Comparison of ENCODE assay signal across 9 cellular contexts in the genomic region with DNA sequence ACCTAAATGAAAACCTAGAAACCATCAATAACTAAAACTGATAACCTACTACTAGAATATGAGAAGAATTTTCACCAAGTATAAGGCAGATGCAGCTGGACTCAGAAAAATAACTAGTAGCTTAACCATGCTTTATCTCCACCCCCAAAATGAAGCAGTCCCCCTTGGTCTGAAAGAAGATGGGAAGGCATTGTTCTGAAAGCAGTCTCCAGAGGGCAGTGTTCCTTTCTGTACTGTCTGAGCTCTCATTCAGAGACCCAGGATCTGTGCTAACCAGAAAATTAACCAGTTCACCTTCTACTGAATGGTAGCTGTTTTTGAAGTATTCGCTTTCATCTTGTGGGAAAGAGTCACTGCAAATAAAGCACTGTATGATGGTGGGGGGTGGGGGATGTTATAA.
DNase-seq lines count a peak whose midpoint lies in the region; ATAC-seq and TF ChIP-seq lines count a peak whose summit lies in the region.
"Had no signal": no experiment of that assay in that cellular context is flagged by ENCODE, and none has a peak within 500 bp of the region (broad histone marks: within the 10 kb centered on the region; RNA-seq: fewer than 3 reads in every experiment).

No MANE protein-coding gene starts in this region.

- DNase-seq in stimulated activated naive CD8-positive, alpha-beta T cell treated with anti-CD3 and anti-CD28 coated beads, Interleukin-15, amount 100 ng/mL, for 72 hours, result no peak
- no peak for DNase-seq in stimulated activated naive CD8-positive, alpha-beta T cell treated with anti-CD3 and anti-CD28 coated beads, Interleukin-15, Interleukin-2, amounts not matched to agents 100 U/mL and 50 U/mL, for 24 hours
- DNase-seq in NCI-H2107 treated with DMSO at 0.1 percent for 48 hours (lab: John Stamatoyannopoulos, UW; ENCODE audit: unreplicated experiment), result peak; percentile 58
- peak; percentile 18 for DNase-seq in colonic mucosa
- peak; percentile 35 for DNase-seq in neuronal stem cell (ENCODE audit: low spot score)
- no peak for DNase-seq in activated gamma-delta T cell treated with Interleukin-2 at 50 U/mL for 16 hours
- DNase-seq in dedifferentiated amniotic fluid mesenchymal stem cell (ENCODE audit: extremely low spot score), result no peak
- DNase-seq in CD1c-positive myeloid dendritic cell (ENCODE audit: extremely low spot score), result no peak
- DNase-seq: activated naive CD8-positive, alpha-beta T cell treated with anti-CD3 and anti-CD28 coated beads, Interleukin-2, amount 10 ng/mL, durations not matched to agents 7 days and 5 days had no signal

- H3K9me3 ChIP-seq in colonic mucosa (no peaks in the 10 kb centered on the region), neuronal stem cell (replicated peaks in 1 of 2; ENCODE audit: control insufficient read depth in 2 of 2, insufficient read depth in 1 of 2, low read depth in 1 of 2, low read length in 2 of 2) (no peaks in the 10 kb centered on the region)

- intact Hi-C loops in colonic mucosa (cut with DNase I), result no loop called here

- no peak overlapping the region for H3K4ac ChIP-seq in neuronal stem cell (ENCODE audit: low read length)

- H3K4me3 Mint-ChIP-seq in stimulated activated naive CD8-positive, alpha-beta T cell treated with anti-CD3 and anti-CD28 coated beads, Interleukin-15, amount 100 ng/mL, for 72 hours, result no peak overlapping the region
- H3K4me3 Mint-ChIP-seq: activated naive CD8-positive, alpha-beta T cell treated with anti-CD3 and anti-CD28 coated beads, Interleukin-2, amount 10 ng/mL, durations not matched to agents 7 days and 5 days had no signal

- no peak overlapping the region for H3K27ac ChIP-seq in colonic mucosa
- H3K27ac ChIP-seq in neuronal stem cell (replicated peaks; ENCODE audit: low read length), result no peak overlapping the region

- H3K27me3 Mint-ChIP-seq in stimulated activated naive CD8-positive, alpha-beta T cell treated with anti-CD3 and anti-CD28 coated beads, Interleukin-15, amount 100 ng/mL, for 72 hours, result peaks cover 15% of the 10 kb centered on the region

- H3K9ac ChIP-seq in colonic mucosa (ENCODE audit: low read depth in 2 of 2, low read length in 2 of 2) (no peak overlapping the region), neuronal stem cell (ENCODE audit: low read depth, low read length, poor library complexity) (no peak overlapping the region)

- no peak overlapping the region for H4K91ac ChIP-seq in neuronal stem cell (ENCODE audit: low read depth, low read length, poor library complexity)

- no peak overlapping the region for H3K27ac Mint-ChIP-seq in stimulated activated naive CD8-positive, alpha-beta T cell treated with anti-CD3 and anti-CD28 coated beads, Interleukin-15, amount 100 ng/mL, for 72 hours
- H3K27ac Mint-ChIP-seq: activated naive CD8-positive, alpha-beta T cell treated with anti-CD3 and anti-CD28 coated beads, Interleukin-2, amount 10 ng/mL, durations not matched to agents 7 days and 5 days had no signal

- H3K23ac ChIP-seq in neuronal stem cell (ENCODE audit: low read depth, low read length, poor library complexity), result no peak overlapping the region

- no peaks in the 10 kb centered on the region for H3K4me1 ChIP-seq in colonic mucosa
- peaks cover 0 to 3% of the 10 kb centered on the region in 2 donors for H3K4me1 ChIP-seq in neuronal stem cell (ENCODE audit: control insufficient read depth in 2 of 2, insufficient read depth in 1 of 2, low read depth in 1 of 2, low read length in 2 of 2)

- H2BK12ac ChIP-seq in neuronal stem cell (ENCODE audit: low read length), result no peak overlapping the region

- no peak overlapping the region for H3K18ac ChIP-seq in neuronal stem cell (ENCODE audit: low read length)

- no peak overlapping the region for H3K14ac ChIP-seq in neuronal stem cell (ENCODE audit: low read length)

- peak; percentile 25 for TF ChIP-seq CTCF in colonic mucosa (IDR thresholded peaks at IDR 0.05)

- H3K4me2 ChIP-seq in neuronal stem cell (ENCODE audit: insufficient read depth, low read length, poor library complexity, severe bottlenecking), result no peak overlapping the region

- H2BK120ac ChIP-seq in neuronal stem cell (ENCODE audit: low read depth, low read length), result no peak overlapping the region

- no peak overlapping the region for H4K8ac ChIP-seq in neuronal stem cell (ENCODE audit: low read depth, low read length)

- no CpG with 5 or more reads among the region's 1 CpG for WGBS in neuronal stem cell (ENCODE audit: extremely low coverage in 2 of 2, insufficient read length in 2 of 2, insufficient replicate concordance in 1 of 2), 2 donors

- H3K27me3 ChIP-seq in colonic mucosa (no peaks in the 10 kb centered on the region), neuronal stem cell (ENCODE audit: control insufficient read depth in 3 of 3, insufficient read depth in 3 of 3, low read depth in 1 of 3, low read length in 3 of 3) (peaks cover 0 to 4% (median 0%) of the 10 kb centered on the region in 3 experiments)

- no peak overlapping the region for H2BK5ac ChIP-seq in neuronal stem cell (ENCODE audit: low read length)

- peak; percentile 54 for ATAC-seq in stimulated activated naive CD8-positive, alpha-beta T cell treated with anti-CD3 and anti-CD28 coated beads, Interleukin-15, amount 100 ng/mL, for 72 hours
- ATAC-seq in stimulated activated naive CD8-positive, alpha-beta T cell treated with anti-CD3 and anti-CD28 coated beads, Interleukin-15, Interleukin-2, amounts not matched to agents 100 U/mL and 50 U/mL, for 24 hours, result no peak

- H3K4me1 Mint-ChIP-seq in stimulated activated naive CD8-positive, alpha-beta T cell treated with anti-CD3 and anti-CD28 coated beads, Interleukin-15, amount 100 ng/mL, for 72 hours, result no peaks in the 10 kb centered on the region
- H3K4me1 Mint-ChIP-seq: activated naive CD8-positive, alpha-beta T cell treated with anti-CD3 and anti-CD28 coated beads, Interleukin-2, amount 10 ng/mL, durations not matched to agents 7 days and 5 days had no signal

- no peak overlapping the region for H3K4me3 ChIP-seq in colonic mucosa
- no peak overlapping the region for H3K4me3 ChIP-seq in neuronal stem cell (ENCODE audit: low read length in 2 of 2)

- H3K36me3 ChIP-seq in colonic mucosa, result no peaks in the 10 kb centered on the region
- no peaks in the 10 kb centered on the region for H3K36me3 ChIP-seq in neuronal stem cell (replicated peaks in 1 of 2; ENCODE audit: control insufficient read depth in 2 of 2, insufficient read depth in 2 of 2, low read length in 2 of 2)

- no peak overlapping the region for H2AFZ ChIP-seq in neuronal stem cell (ENCODE audit: low read length)

- H2AK5ac ChIP-seq in neuronal stem cell (ENCODE audit: low read depth, low read length), result no peak overlapping the region

- H2BK15ac ChIP-seq in neuronal stem cell (ENCODE audit: low read length), result no peak overlapping the region

- peaks cover 0 to 7% of the 10 kb centered on the region in 2 donors for H3K9me3 Mint-ChIP-seq in stimulated activated naive CD8-positive, alpha-beta T cell treated with anti-CD3 and anti-CD28 coated beads, Interleukin-15, amount 100 ng/mL, for 72 hours
- H3K9me3 Mint-ChIP-seq: activated naive CD8-positive, alpha-beta T cell treated with anti-CD3 and anti-CD28 coated beads, Interleukin-2, amount 10 ng/mL, durations not matched to agents 7 days and 5 days had no signal

- H3K79me1 ChIP-seq in neuronal stem cell (ENCODE audit: low read depth, low read length), result no peaks in the 10 kb centered on the region

Comparison
In these comparisons a context has a peak if more than half of its experiments do, and no peak if none do; other contexts are left out.
1. DNase-seq: peak in NCI-H2107 treated with DMSO at 0.1 percent for 48 hours (single experiment), colonic mucosa (single experiment) and neuronal stem cell (single experiment); none in stimulated activated naive CD8-positive, alpha-beta T cell treated with anti-CD3 and anti-CD28 coated beads, Interleukin-15, amount 100 ng/mL, for 72 hours (0 of 2), stimulated activated naive CD8-positive, alpha-beta T cell treated with anti-CD3 and anti-CD28 coated beads, Interleukin-15, Interleukin-2, amounts not matched to agents 100 U/mL and 50 U/mL, for 24 hours (single experiment), activated gamma-delta T cell treated with Interleukin-2 at 50 U/mL for 16 hours (single experiment), dedifferentiated amniotic fluid mesenchymal stem cell (single experiment) and CD1c-positive myeloid dendritic cell (single experiment).